12 cellular contexts compared by ENCODE assay signal in genomic region chr5:132470596-132470995, GRCh38. TPM values are rescaled to one million over a fixed set of nuclear protein-coding genes. Genes with fewer than 3 reads are reported as not detected.
DNase-seq lines count a peak whose midpoint lies in the region; ATAC-seq and TF ChIP-seq lines count a peak whose summit lies in the region.
"Had no signal": no experiment of that assay in that cellular context is flagged by ENCODE, and none has a peak within 500 bp of the region (broad histone marks: within the 10 kb centered on the region; RNA-seq: fewer than 3 reads in every experiment).

No MANE protein-coding gene starts in this region.

- peak overlapping the region; percentile 94 to 97 (median 96) for H3K27ac Mint-ChIP-seq in CD4-positive, alpha-beta memory T cell
- peak overlapping the region; percentile 38 for H3K27ac Mint-ChIP-seq in activated T-helper 2 cell treated with anti-CD3 and anti-CD28 coated beads, Interferon-gamma antibody, Interleukin-2, Interleukin-4, amounts not matched to agents 10 μg/mL and 5 μg/mL and 100 μg/mL, durations not matched to agents 14 hours and 24 hours and 36 hours
- H3K27ac Mint-ChIP-seq: WTC11 had no signal

- H3K4me3 Mint-ChIP-seq in CD4-positive, alpha-beta memory T cell = peak overlapping the region in 5 of 8 donors; percentile 14 to 63 (median 40)
- no peak overlapping the region for H3K4me3 Mint-ChIP-seq in activated T-helper 2 cell treated with anti-CD3 and anti-CD28 coated beads, Interferon-gamma antibody, Interleukin-2, Interleukin-4, amounts not matched to agents 10 μg/mL and 5 μg/mL and 100 μg/mL, durations not matched to agents 14 hours and 24 hours and 36 hours (ENCODE audit: low read depth)
- H3K4me3 Mint-ChIP-seq: WTC11 had no signal

- ATAC-seq in HG02885 (IDR thresholded peaks at IDR 0.05; ENCODE audit: poor library complexity, unreplicated experiment) = no peak
- ATAC-seq: WTC11 had no signal

- peaks cover 0 to 7% (median 0%) of the 10 kb centered on the region in 11 experiments; a peak in 2 of 22 replicates for H3K9me3 ChIP-seq in BLaER1 treated with 17β-estradiol and CSF1 and Interleukin-3, amounts not matched to agents 10 nM and 100 nM (replicated peaks in 1 of 11)
- no peaks in the 10 kb centered on the region for H3K9me3 ChIP-seq in CD4-positive, alpha-beta memory T cell (ENCODE audit: control insufficient read depth in 1 of 2, low read length in 2 of 2)
- H3K9me3 ChIP-seq in neutrophil = no peaks in the 10 kb centered on the region

- peak overlapping the region in 8 of 11 experiments; percentile 9 to 100 (median 98); a peak in 15 of 22 replicates for H3K27ac ChIP-seq in BLaER1 treated with 17β-estradiol and CSF1 and Interleukin-3, amounts not matched to agents 10 nM and 100 nM
- peak overlapping the region; percentile 63 for H3K27ac ChIP-seq in CD4-positive, alpha-beta memory T cell (ENCODE audit: low read depth, low read length)
- H3K27ac ChIP-seq in neutrophil = peak overlapping the region; percentile 100
- H3K27ac ChIP-seq: cardiac muscle cell had no signal

- DNase-seq in CD4-positive, alpha-beta memory T cell = no peak
- DNase-seq in activated T-helper 2 cell treated with anti-CD3 and anti-CD28 coated beads, Interferon-gamma antibody, Interleukin-2, Interleukin-4, amounts not matched to agents 10 μg/mL and 5 μg/mL and 100 μg/mL, durations not matched to agents 14 hours and 24 hours and 36 hours (ENCODE audit: low spot score) = no peak
- DNase-seq in kidney tubule cell (ENCODE audit: low spot score) = no peak
- DNase-seq in cortex of kidney (lab: John Stamatoyannopoulos, UW) = no peak
- DNase-seq: activated naive CD4-positive, alpha-beta T cell treated with Interleukin-2 at 50 U/mL for 16 hours; NCI-H1048; stimulated activated CD4-positive, alpha-beta T cell treated with anti-CD3 and anti-CD28 coated beads, Interleukin-2, amount 100 ng/mL, for 48 hours had no signal

- H3K9me3 Mint-ChIP-seq in CD4-positive, alpha-beta memory T cell = peaks cover 0 to 9% (median 0%) of the 10 kb centered on the region in 8 donors
- H3K9me3 Mint-ChIP-seq in activated T-helper 2 cell treated with anti-CD3 and anti-CD28 coated beads, Interferon-gamma antibody, Interleukin-2, Interleukin-4, amounts not matched to agents 10 μg/mL and 5 μg/mL and 100 μg/mL, durations not matched to agents 14 hours and 24 hours and 36 hours = no peaks in the 10 kb centered on the region

- POLR2A ChIA-PET in CD4-positive, alpha-beta memory T cell (lab: Charles Lee; ENCODE audit: partially characterized antibody) = interaction anchor here (1.3 to 35.0 kb wide), 6 partner anchors 14 to 59 kb away, joined by 5 to 1580 read pairs (median 273); partner anchors contain the start of gene IRF1

- TF ChIP-seq CTCF in neutrophil (IDR thresholded peaks at IDR 0.05) = no peak

- no peak overlapping the region for H3K4me3 ChIP-seq in BLaER1 treated with 17β-estradiol and CSF1 and Interleukin-3, amounts not matched to agents 10 nM and 100 nM
- no peak overlapping the region for H3K4me3 ChIP-seq in CD4-positive, alpha-beta memory T cell (ENCODE audit: low read length in 2 of 2)
- H3K4me3 ChIP-seq in neutrophil (ENCODE audit: low read depth in 1 of 2, low read length in 1 of 2) = no peak overlapping the region
- H3K4me3 ChIP-seq: cardiac muscle cell had no signal

- peaks cover 0 to 15% (median 0%) of the 10 kb centered on the region in 11 experiments; a peak in 5 of 22 replicates for H3K36me3 ChIP-seq in BLaER1 treated with 17β-estradiol and CSF1 and Interleukin-3, amounts not matched to agents 10 nM and 100 nM
- H3K36me3 ChIP-seq in CD4-positive, alpha-beta memory T cell (ENCODE audit: insufficient read depth, low read length) = no peaks in the 10 kb centered on the region
- H3K36me3 ChIP-seq in neutrophil = peaks cover 21% of the 10 kb centered on the region
- H3K36me3 ChIP-seq: cardiac muscle cell had no signal

- intact Hi-C loops in CD4-positive, alpha-beta memory T cell (cut with micrococcal nuclease) = no loop called here
- intact Hi-C loops in activated T-helper 2 cell treated with anti-CD3 and anti-CD28 coated beads, Interferon-gamma antibody, Interleukin-2, Interleukin-4, amounts not matched to agents 10 μg/mL and 5 μg/mL and 100 μg/mL, durations not matched to agents 14 hours and 24 hours and 36 hours (cut with micrococcal nuclease) = no loop called here

- peak overlapping the region in 10 of 11 experiments; percentile 12 to 98 (median 96); a peak in 18 of 22 replicates for H3K4me2 ChIP-seq in BLaER1 treated with 17β-estradiol and CSF1 and Interleukin-3, amounts not matched to agents 10 nM and 100 nM

- peaks cover 10 to 47% of the 10 kb centered on the region in 2 donors for H3K36me3 Mint-ChIP-seq in CD4-positive, alpha-beta memory T cell
- H3K36me3 Mint-ChIP-seq in activated T-helper 2 cell treated with anti-CD3 and anti-CD28 coated beads, Interferon-gamma antibody, Interleukin-2, Interleukin-4, amounts not matched to agents 10 μg/mL and 5 μg/mL and 100 μg/mL, durations not matched to agents 14 hours and 24 hours and 36 hours (ENCODE audit: low read depth) = peaks cover 25% of the 10 kb centered on the region

- peaks cover 0 to 5% of the 10 kb centered on the region in 2 donors for H3K27me3 Mint-ChIP-seq in CD4-positive, alpha-beta memory T cell
- no peaks in the 10 kb centered on the region for H3K27me3 Mint-ChIP-seq in activated T-helper 2 cell treated with anti-CD3 and anti-CD28 coated beads, Interferon-gamma antibody, Interleukin-2, Interleukin-4, amounts not matched to agents 10 μg/mL and 5 μg/mL and 100 μg/mL, durations not matched to agents 14 hours and 24 hours and 36 hours (ENCODE audit: low read depth)

- peaks cover 73 to 100% (median 98%) of the 10 kb centered on the region in 10 experiments for H3K4me1 ChIP-seq in BLaER1 treated with 17β-estradiol and CSF1 and Interleukin-3, amounts not matched to agents 10 nM and 100 nM
- peaks cover 97% of the 10 kb centered on the region for H3K4me1 ChIP-seq in CD4-positive, alpha-beta memory T cell (ENCODE audit: insufficient read depth, low read length)
- peaks cover 74 to 91% of the 10 kb centered on the region in 2 experiments for H3K4me1 ChIP-seq in neutrophil (ENCODE audit: control insufficient read depth in 1 of 2, insufficient read depth in 1 of 2, low read depth in 1 of 2, low read length in 1 of 2)

- H4K20me1 ChIP-seq in BLaER1 treated with 17β-estradiol and CSF1 and Interleukin-3, amounts not matched to agents 10 nM and 100 nM = peaks cover 0 to 14% (median 0%) of the 10 kb centered on the region in 11 experiments; a peak in 2 of 22 replicates

- CTCF ChIA-PET in CD4-positive, alpha-beta memory T cell (lab: Charles Lee; ENCODE audit: partially characterized antibody) = interaction anchor here (0.9 to 7.1 kb wide), 14 partner anchors 9 to 84 kb away, joined by 3 to 86 read pairs (median 12); partner anchors contain the start of gene IRF1

- H3K27me3 ChIP-seq in BLaER1 treated with 17β-estradiol and CSF1 and Interleukin-3, amounts not matched to agents 10 nM and 100 nM = no peaks in the 10 kb centered on the region
- H3K27me3 ChIP-seq in CD4-positive, alpha-beta memory T cell (ENCODE audit: insufficient read depth, low read length) = no peaks in the 10 kb centered on the region
- no peaks in the 10 kb centered on the region for H3K27me3 ChIP-seq in neutrophil
- H3K27me3 ChIP-seq: cardiac muscle cell had no signal

- peak overlapping the region in 7 of 11 experiments; percentile 8 to 50 (median 29); a peak in 10 of 22 replicates for H3K9ac ChIP-seq in BLaER1 treated with 17β-estradiol and CSF1 and Interleukin-3, amounts not matched to agents 10 nM and 100 nM

- peaks cover 70 to 96% (median 84%) of the 10 kb centered on the region in 4 donors for H3K4me1 Mint-ChIP-seq in CD4-positive, alpha-beta memory T cell
- peaks cover 76% of the 10 kb centered on the region for H3K4me1 Mint-ChIP-seq in activated T-helper 2 cell treated with anti-CD3 and anti-CD28 coated beads, Interferon-gamma antibody, Interleukin-2, Interleukin-4, amounts not matched to agents 10 μg/mL and 5 μg/mL and 100 μg/mL, durations not matched to agents 14 hours and 24 hours and 36 hours (ENCODE audit: low read depth)

RNA-seq across cellular contexts. Expression of gene IRF1, which starts 20.0 kb away (rescaled TPM):
- 100 to 1,000 TPM; 192 to 202 TPM for total RNA-seq in CD4-positive, alpha-beta memory T cell
- polyA plus RNA-seq in CD4-positive, alpha-beta memory T cell = 100 to 1,000 TPM; 192 to 237 TPM
- 155 TPM in 2 replicates for total RNA-seq in activated T-helper 2 cell treated with anti-CD3 and anti-CD28 coated beads, Interferon-gamma antibody, Interleukin-2, Interleukin-4, amounts not matched to agents 10 μg/mL and 5 μg/mL and 100 μg/mL, durations not matched to agents 14 hours and 24 hours and 36 hours
